Comparison of ENCODE assay signal across 10 cellular contexts in genomic region chr11:67082071-67082791, GRCh38. TPM values are rescaled to one million over a fixed set of nuclear protein-coding genes. Genes with fewer than 3 reads are reported as not detected.
DNase-seq lines count a peak whose midpoint lies in the region; ATAC-seq and TF ChIP-seq lines count a peak whose summit lies in the region.
"Had no signal": no experiment of that assay in that cellular context is flagged by ENCODE, and none has a peak within 500 bp of the region (broad histone marks: within the 10 kb centered on the region; RNA-seq: fewer than 3 reads in every experiment).

No MANE protein-coding gene starts in this region.

- H3K9ac ChIP-seq in ES-I3 (ENCODE audit: low read depth, low read length), result peak overlapping the region; percentile 29; the same call in 1 of the 2 replicates
- H3K9ac ChIP-seq in colonic mucosa (ENCODE audit: low read depth in 2 of 2, low read length in 2 of 2), result peak overlapping the region in 1 of 2 donors; percentile 46

- H3K4me3 ChIP-seq in colonic mucosa, result no peak overlapping the region
- H3K4me3 ChIP-seq in naive thymus-derived CD4-positive, alpha-beta T cell (ENCODE audit: low read length), result no peak overlapping the region

- H3K4me1 ChIP-seq in ES-I3 (ENCODE audit: insufficient read depth, low read length) (peaks cover 11% of the 10 kb centered on the region; the same call in 1 of the 2 replicates), colonic mucosa (peaks cover 5% of the 10 kb centered on the region)
- H3K4me1 ChIP-seq in naive thymus-derived CD4-positive, alpha-beta T cell (ENCODE audit: control insufficient read depth in 2 of 2, insufficient read depth in 2 of 2, low read length in 2 of 2), result peaks cover 7 to 10% of the 10 kb centered on the region in 2 donors

- no peak for ATAC-seq in naive thymus-derived CD4-positive, alpha-beta T cell

- peak overlapping the region in 3 of 9 donors; percentile 15 to 72 (median 17) for H3K27ac Mint-ChIP-seq in naive thymus-derived CD4-positive, alpha-beta T cell

- H3K27me3 ChIP-seq in colonic mucosa, result no peaks in the 10 kb centered on the region
- H3K27me3 ChIP-seq in naive thymus-derived CD4-positive, alpha-beta T cell (ENCODE audit: control insufficient read depth in 2 of 2, insufficient read depth in 2 of 2, low read length in 2 of 2), result no peaks in the 10 kb centered on the region

- CTCF ChIA-PET in naive thymus-derived CD4-positive, alpha-beta T cell (lab: Charles Lee), result interaction anchor here (0.5 to 4.2 kb wide), 13 partner anchors 10 to 1950 kb away, joined by 3 to 20 read pairs (median 5); no protein-coding TSS in a partner anchor

- POLR2A ChIA-PET in naive thymus-derived CD4-positive, alpha-beta T cell (lab: Charles Lee), result interaction anchor here (0.6 to 2.4 kb wide), 4 partner anchors 23 to 109 kb away, joined by 3 to 16 read pairs (median 3); partner anchors contain the start of gene KDM2A

- peaks cover 5 to 22% (median 15%) of the 10 kb centered on the region in 7 donors for H3K4me1 Mint-ChIP-seq in naive thymus-derived CD4-positive, alpha-beta T cell

- H3K4me3 Mint-ChIP-seq in naive thymus-derived CD4-positive, alpha-beta T cell, result peak overlapping the region; percentile 12 to 70 (median 60)

- DNase-seq in NOMO-1 treated with DMSO at 0.1 percent for 48 hours (lab: John Stamatoyannopoulos, UW; ENCODE audit: unreplicated experiment) (peak; percentile 60), colonic mucosa (peak; percentile 28), NCI-H1092 treated with DMSO at 0.1 percent for 48 hours (lab: John Stamatoyannopoulos, UW) (no peak), NCI-H2196 (lab: John Stamatoyannopoulos, UW; ENCODE audit: unreplicated experiment) (no peak), superior temporal gyrus (ENCODE audit: extremely low spot score) (no peak)
- peak in 3 of 9 donors; percentile 5 to 13 (median 11) for DNase-seq in naive thymus-derived CD4-positive, alpha-beta T cell
- DNase-seq in central memory CD4-positive, alpha-beta T cell, result no peak
- DNase-seq: SIG-M5 had no signal

- H3K36me3 Mint-ChIP-seq in naive thymus-derived CD4-positive, alpha-beta T cell, result no peaks in the 10 kb centered on the region

- H3K9me3 ChIP-seq in ES-I3 (ENCODE audit: control insufficient read depth, insufficient read depth, low read length) (no peaks in the 10 kb centered on the region), colonic mucosa (no peaks in the 10 kb centered on the region)
- H3K9me3 ChIP-seq in naive thymus-derived CD4-positive, alpha-beta T cell (ENCODE audit: control insufficient read depth in 2 of 3, low read length in 3 of 3), result no peaks in the 10 kb centered on the region

- TF ChIP-seq CTCF in colonic mucosa (IDR thresholded peaks at IDR 0.05), result no peak

- H3K36me3 ChIP-seq in ES-I3 (ENCODE audit: insufficient read depth, low read length) (no peaks in the 10 kb centered on the region), colonic mucosa (no peaks in the 10 kb centered on the region)
- no peaks in the 10 kb centered on the region for H3K36me3 ChIP-seq in naive thymus-derived CD4-positive, alpha-beta T cell (ENCODE audit: control insufficient read depth in 2 of 3, insufficient read depth in 3 of 3, low read length in 3 of 3)

- H3K9me3 Mint-ChIP-seq in naive thymus-derived CD4-positive, alpha-beta T cell, result no peaks in the 10 kb centered on the region

- H3K27ac ChIP-seq in colonic mucosa, result no peak overlapping the region
- no peak overlapping the region for H3K27ac ChIP-seq in naive thymus-derived CD4-positive, alpha-beta T cell (ENCODE audit: low read depth, low read length)
- H3K27ac ChIP-seq: HL-60 had no signal

- H3K27me3 Mint-ChIP-seq in naive thymus-derived CD4-positive, alpha-beta T cell, result peaks cover 0 to 5% (median 0%) of the 10 kb centered on the region in 5 donors

- intact Hi-C loops in colonic mucosa (cut with DNase I), result loop anchor here (5.0 to 10.0 kb wide), 2 partner anchors 85 to 233 kb away; no protein-coding TSS in a partner anchor
- intact Hi-C loops in naive thymus-derived CD4-positive, alpha-beta T cell (cut with micrococcal nuclease), result loop anchor here in 1 of 2 donors (5.0 kb wide), 2 partner anchors 35 to 160 kb away; partner anchors contain the start of gene KDM2A

RNA-seq across cellular contexts. Expression of gene RHOD, which starts 25.6 kb away (rescaled TPM):
- 10 to 100 TPM in 1 of 2 donors, 1 to 10 TPM in 1; 8.5 to 11.2 TPM for total RNA-seq in colonic mucosa
- under 1 TPM in 2 of 5 experiments, not detected in 3; 0.34 to 0.62 TPM for total RNA-seq in naive thymus-derived CD4-positive, alpha-beta T cell
- 1 to 10 TPM in 1 of 2 donors, not detected in 1; 1.3 TPM for polyA plus RNA-seq in naive thymus-derived CD4-positive, alpha-beta T cell

RNA-seq across cellular contexts. Expression of gene KDM2A, which starts 36.8 kb away (rescaled TPM):
- 10 to 100 TPM; 63.3 to 80.6 TPM for total RNA-seq in colonic mucosa
- total RNA-seq in naive thymus-derived CD4-positive, alpha-beta T cell, result 100 to 1,000 TPM; 146 to 298 (median 233) TPM
- 10 to 100 TPM in 1 of 2 donors, 1 to 10 TPM in 1; 8.7 to 18.6 TPM for polyA plus RNA-seq in naive thymus-derived CD4-positive, alpha-beta T cell

RNA-seq across cellular contexts. Expression of gene SYT12, which starts 59.3 kb away (rescaled TPM):
- 1 to 10 TPM in 1 of 2 donors, under 1 TPM in 1; 0.29 to 3.4 TPM for total RNA-seq in colonic mucosa
- total RNA-seq in naive thymus-derived CD4-positive, alpha-beta T cell, result not detected
- polyA plus RNA-seq in naive thymus-derived CD4-positive, alpha-beta T cell, result not detected

Comparison
In these comparisons a context has a peak if more than half of its experiments do, and no peak if none do; other contexts are left out.
1. DNase-seq: peak in NOMO-1 treated with DMSO at 0.1 percent for 48 hours (single experiment) and colonic mucosa (single experiment); none in NCI-H1092 treated with DMSO at 0.1 percent for 48 hours (single experiment), NCI-H2196 (single experiment), superior temporal gyrus (single experiment) and central memory CD4-positive, alpha-beta T cell (single experiment).
2. RNA of gene RHOD, which starts 25.6 kb away (total RNA-seq): 8.5 to 11.2 TPM in colonic mucosa; 0.34 to 0.62 TPM in naive thymus-derived CD4-positive, alpha-beta T cell; every median in the first group is over 4 times any median in the second.